In the genomic region with DNA sequence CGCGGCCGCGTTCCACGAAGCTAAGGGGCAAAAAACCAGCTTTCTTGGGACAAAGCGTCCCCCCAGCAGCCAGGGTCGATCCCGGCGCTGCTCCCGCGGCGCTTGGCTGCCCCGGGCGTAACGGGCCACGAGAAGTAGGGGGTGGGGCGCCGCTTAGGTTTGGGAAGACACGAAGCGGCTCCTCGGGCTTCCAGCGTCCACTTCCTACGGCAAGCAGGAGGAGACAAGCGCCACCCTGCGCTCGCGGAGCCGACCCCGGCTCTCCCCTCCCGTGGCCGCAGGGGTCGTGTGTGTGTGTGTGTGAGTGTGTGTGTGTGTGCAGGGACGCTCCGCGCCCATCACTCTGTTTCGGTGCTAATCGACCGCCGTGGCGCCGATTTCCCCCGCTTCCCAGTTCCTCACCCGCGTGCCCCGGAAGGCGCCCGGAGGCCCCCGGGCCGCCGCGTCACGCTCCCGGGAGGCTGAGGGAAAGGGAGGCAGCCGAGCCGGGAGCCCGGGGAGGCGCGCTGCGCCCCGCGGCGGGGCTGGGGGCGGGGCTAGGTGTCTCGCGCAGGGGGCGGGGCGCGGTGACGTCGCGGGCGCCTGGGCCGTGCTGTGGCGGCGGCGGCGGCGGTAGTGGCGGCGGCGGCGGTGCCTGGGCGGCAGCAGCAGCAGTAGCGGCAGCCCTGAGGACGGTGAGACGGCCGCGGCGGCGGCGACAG, we compare ENCODE assay signal across 8 cellular contexts. TPM values are rescaled to one million over a fixed set of nuclear protein-coding genes. Genes with fewer than 3 reads are reported as not detected.
A peak's percentile ranks its signal among the peaks of the same experiment; 100 is the strongest.
DNase-seq lines count a peak whose midpoint lies in the region; ATAC-seq, FAIRE-seq and TF ChIP-seq lines count a peak whose summit lies in the region.

A gene (plus strand): TSS at position 575 of the 701 bp plus-strand sequence. CDS start 36,681 bp downstream, outside the sequence.

- H3K4me1 Mint-ChIP-seq in activated T-helper 2 cell treated with anti-CD3 and anti-CD28 coated beads, Interferon-gamma antibody, Interleukin-2, Interleukin-4, amounts not matched to agents 10 μg/mL and 5 μg/mL and 100 μg/mL, durations not matched to agents 14 hours and 24 hours and 36 hours (ENCODE audit: low read depth), result peaks cover 35% of the 10 kb centered on the region
- H3K4me1 Mint-ChIP-seq in naive thymus-derived CD8-positive, alpha-beta T cell, result peaks cover 30 to 51% (median 48%) of the 10 kb centered on the region in 4 donors
- peaks cover 19 to 46% of the 10 kb centered on the region in 2 donors for H3K4me1 Mint-ChIP-seq in stimulated activated naive B cell treated with anti-CD40 and anti-IgM and Interleukin-4, amounts not matched to agents 10 μg/mL and 1 μg/mL and 100 μg/mL, for 72 hours

- H3K36me3 Mint-ChIP-seq in activated T-helper 2 cell treated with anti-CD3 and anti-CD28 coated beads, Interferon-gamma antibody, Interleukin-2, Interleukin-4, amounts not matched to agents 10 μg/mL and 5 μg/mL and 100 μg/mL, durations not matched to agents 14 hours and 24 hours and 36 hours (ENCODE audit: low read depth), result no peaks in the 10 kb centered on the region
- peaks cover 0 to 1% (median 0%) of the 10 kb centered on the region in 3 donors for H3K36me3 Mint-ChIP-seq in naive thymus-derived CD8-positive, alpha-beta T cell
- peaks cover 3 to 12% of the 10 kb centered on the region in 2 donors for H3K36me3 Mint-ChIP-seq in stimulated activated naive B cell treated with anti-CD40 and anti-IgM and Interleukin-4, amounts not matched to agents 10 μg/mL and 1 μg/mL and 100 μg/mL, for 72 hours

- POLR2A ChIA-PET in naive thymus-derived CD8-positive, alpha-beta T cell (lab: Charles Lee), result interaction anchor here (0.6 to 3.0 kb wide), 7 partner anchors 13 to 602 kb away, joined by 3 to 27 read pairs (median 4); a partner anchor contains a TSS

- peak within 1 kb of the TSS; percentile 74 for H3K4me3 ChIP-seq in fibroblast of mammary gland (ENCODE audit: control insufficient read depth, low read depth, low read length)

- no peak for FAIRE-seq in RCC 7860 (lab: Jason Lieb, UNC)

- TF ChIP-seq CTCF in fibroblast of mammary gland (conservative IDR thresholded peaks at IDR 0.05; ENCODE audit: control insufficient read depth, insufficient read depth, low read depth, low read length), result no peak

- peak; percentile 39; the same call in 1 of the 2 replicates for TF ChIP-seq EP300 in Ishikawa (IDR thresholded peaks at IDR 0.05; ENCODE audit: borderline replicate concordance)

- no peaks in the 10 kb centered on the region for H3K27me3 Mint-ChIP-seq in activated T-helper 2 cell treated with anti-CD3 and anti-CD28 coated beads, Interferon-gamma antibody, Interleukin-2, Interleukin-4, amounts not matched to agents 10 μg/mL and 5 μg/mL and 100 μg/mL, durations not matched to agents 14 hours and 24 hours and 36 hours (ENCODE audit: low read depth)
- H3K27me3 Mint-ChIP-seq in naive thymus-derived CD8-positive, alpha-beta T cell, result no peaks in the 10 kb centered on the region
- no peaks in the 10 kb centered on the region for H3K27me3 Mint-ChIP-seq in stimulated activated naive B cell treated with anti-CD40 and anti-IgM and Interleukin-4, amounts not matched to agents 10 μg/mL and 1 μg/mL and 100 μg/mL, for 72 hours

- H3K9me3 Mint-ChIP-seq in activated T-helper 2 cell treated with anti-CD3 and anti-CD28 coated beads, Interferon-gamma antibody, Interleukin-2, Interleukin-4, amounts not matched to agents 10 μg/mL and 5 μg/mL and 100 μg/mL, durations not matched to agents 14 hours and 24 hours and 36 hours, result no peaks in the 10 kb centered on the region
- no peaks in the 10 kb centered on the region for H3K9me3 Mint-ChIP-seq in naive thymus-derived CD8-positive, alpha-beta T cell
- no peaks in the 10 kb centered on the region for H3K9me3 Mint-ChIP-seq in stimulated activated naive B cell treated with anti-CD40 and anti-IgM and Interleukin-4, amounts not matched to agents 10 μg/mL and 1 μg/mL and 100 μg/mL, for 72 hours

- peak within 1 kb of the TSS; percentile 95 for H3K4me3 Mint-ChIP-seq in activated T-helper 2 cell treated with anti-CD3 and anti-CD28 coated beads, Interferon-gamma antibody, Interleukin-2, Interleukin-4, amounts not matched to agents 10 μg/mL and 5 μg/mL and 100 μg/mL, durations not matched to agents 14 hours and 24 hours and 36 hours (ENCODE audit: low read depth)
- peak within 1 kb of the TSS; percentile 88 to 98 (median 96) for H3K4me3 Mint-ChIP-seq in naive thymus-derived CD8-positive, alpha-beta T cell
- H3K4me3 Mint-ChIP-seq in stimulated activated naive B cell treated with anti-CD40 and anti-IgM and Interleukin-4, amounts not matched to agents 10 μg/mL and 1 μg/mL and 100 μg/mL, for 72 hours, result peak within 1 kb of the TSS; percentile 95 to 99

- ATAC-seq in GM21526 (IDR thresholded peaks at IDR 0.05; ENCODE audit: low FRiP score, unreplicated experiment), result peak; percentile 67
- peak; percentile 78 to 82 for ATAC-seq in naive thymus-derived CD8-positive, alpha-beta T cell
- peak; percentile 85 to 91 for ATAC-seq in stimulated activated naive B cell treated with anti-CD40 and anti-IgM and Interleukin-4, amounts not matched to agents 10 μg/mL and 1 μg/mL and 100 μg/mL, for 72 hours (replicated peaks)

- intact Hi-C loops in activated T-helper 2 cell treated with anti-CD3 and anti-CD28 coated beads, Interferon-gamma antibody, Interleukin-2, Interleukin-4, amounts not matched to agents 10 μg/mL and 5 μg/mL and 100 μg/mL, durations not matched to agents 14 hours and 24 hours and 36 hours (cut with micrococcal nuclease), result loop anchor here (2.0 to 5.0 kb wide), 3 partner anchors 42 to 602 kb away; a partner anchor contains a TSS

- TF ChIP-seq RAD21 in Ishikawa (IDR thresholded peaks at IDR 0.05; ENCODE audit: low read depth), result no peak

- H3K27ac Mint-ChIP-seq in activated T-helper 2 cell treated with anti-CD3 and anti-CD28 coated beads, Interferon-gamma antibody, Interleukin-2, Interleukin-4, amounts not matched to agents 10 μg/mL and 5 μg/mL and 100 μg/mL, durations not matched to agents 14 hours and 24 hours and 36 hours, result peak within 1 kb of the TSS; percentile 93
- peak within 1 kb of the TSS; percentile 92 to 99 (median 96) for H3K27ac Mint-ChIP-seq in naive thymus-derived CD8-positive, alpha-beta T cell
- peak within 1 kb of the TSS; percentile 95 for H3K27ac Mint-ChIP-seq in stimulated activated naive B cell treated with anti-CD40 and anti-IgM and Interleukin-4, amounts not matched to agents 10 μg/mL and 1 μg/mL and 100 μg/mL, for 72 hours

- DNase-seq in DMS 273 (lab: John Stamatoyannopoulos, UW; ENCODE audit: unreplicated experiment), result peak; percentile 90
- DNase-seq in RCC 7860 (ENCODE audit: low spot score), result peak; percentile 66
- peak; percentile 83 for DNase-seq in activated T-helper 2 cell treated with anti-CD3 and anti-CD28 coated beads, Interferon-gamma antibody, Interleukin-2, Interleukin-4, amounts not matched to agents 10 μg/mL and 5 μg/mL and 100 μg/mL, durations not matched to agents 14 hours and 24 hours and 36 hours (ENCODE audit: low spot score)
- DNase-seq in fibroblast of mammary gland (ENCODE audit: low read depth), result peak; percentile 88
- DNase-seq in naive thymus-derived CD8-positive, alpha-beta T cell, result peak; percentile 73 to 91 (median 88)
- DNase-seq in stimulated activated naive B cell treated with anti-CD40 and anti-IgM and Interleukin-4, amounts not matched to agents 10 μg/mL and 1 μg/mL and 100 μg/mL, for 72 hours, result peak; percentile 80

TF ChIP-seq in Ishikawa, 13 proteins besides CTCF, POLR2A, EP300 and RAD21 (continues in another document):
- peak; percentile 76 for TF ChIP-seq TAF1 (IDR thresholded peaks at IDR 0.05; ENCODE audit: low read depth)
- TF ChIP-seq YY1 (IDR thresholded peaks at IDR 0.05; ENCODE audit: low read depth), result 0 out of 2 replicates have a peak, but pooled peaks have one; percentile 17
- 0 out of 2 replicates have a peak, but pooled peaks have one; percentile 31 for TF ChIP-seq FOXM1 (IDR thresholded peaks at IDR 0.05; ENCODE audit: borderline replicate concordance, low read depth)
- peak; percentile 61 for TF ChIP-seq ZBTB7A (IDR thresholded peaks at IDR 0.05; ENCODE audit: low read depth)
- TF ChIP-seq, protein P1, sequence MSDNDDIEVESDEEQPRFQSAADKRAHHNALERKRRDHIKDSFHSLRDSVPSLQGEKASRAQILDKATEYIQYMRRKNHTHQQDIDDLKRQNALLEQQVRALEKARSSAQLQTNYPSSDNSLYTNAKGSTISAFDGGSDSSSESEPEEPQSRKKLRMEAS (IDR thresholded peaks at IDR 0.05), result peak; percentile 81
- TF ChIP-seq CEBPB (IDR thresholded peaks at IDR 0.05), result no peak
- TF ChIP-seq, protein P2, sequence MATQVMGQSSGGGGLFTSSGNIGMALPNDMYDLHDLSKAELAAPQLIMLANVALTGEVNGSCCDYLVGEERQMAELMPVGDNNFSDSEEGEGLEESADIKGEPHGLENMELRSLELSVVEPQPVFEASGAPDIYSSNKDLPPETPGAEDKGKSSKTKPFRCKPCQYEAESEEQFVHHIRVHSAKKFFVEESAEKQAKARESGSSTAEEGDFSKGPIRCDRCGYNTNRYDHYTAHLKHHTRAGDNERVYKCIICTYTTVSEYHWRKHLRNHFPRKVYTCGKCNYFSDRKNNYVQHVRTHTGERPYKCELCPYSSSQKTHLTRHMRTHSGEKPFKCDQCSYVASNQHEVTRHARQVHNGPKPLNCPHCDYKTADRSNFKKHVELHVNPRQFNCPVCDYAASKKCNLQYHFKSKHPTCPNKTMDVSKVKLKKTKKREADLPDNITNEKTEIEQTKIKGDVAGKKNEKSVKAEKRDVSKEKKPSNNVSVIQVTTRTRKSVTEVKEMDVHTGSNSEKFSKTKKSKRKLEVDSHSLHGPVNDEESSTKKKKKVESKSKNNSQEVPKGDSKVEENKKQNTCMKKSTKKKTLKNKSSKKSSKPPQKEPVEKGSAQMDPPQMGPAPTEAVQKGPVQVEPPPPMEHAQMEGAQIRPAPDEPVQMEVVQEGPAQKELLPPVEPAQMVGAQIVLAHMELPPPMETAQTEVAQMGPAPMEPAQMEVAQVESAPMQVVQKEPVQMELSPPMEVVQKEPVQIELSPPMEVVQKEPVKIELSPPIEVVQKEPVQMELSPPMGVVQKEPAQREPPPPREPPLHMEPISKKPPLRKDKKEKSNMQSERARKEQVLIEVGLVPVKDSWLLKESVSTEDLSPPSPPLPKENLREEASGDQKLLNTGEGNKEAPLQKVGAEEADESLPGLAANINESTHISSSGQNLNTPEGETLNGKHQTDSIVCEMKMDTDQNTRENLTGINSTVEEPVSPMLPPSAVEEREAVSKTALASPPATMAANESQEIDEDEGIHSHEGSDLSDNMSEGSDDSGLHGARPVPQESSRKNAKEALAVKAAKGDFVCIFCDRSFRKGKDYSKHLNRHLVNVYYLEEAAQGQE (IDR thresholded peaks at IDR 0.05; ENCODE audit: low read depth), result 0 out of 2 replicates have a peak, but pooled peaks have one; percentile 25
- TF ChIP-seq TEAD4 (IDR thresholded peaks at IDR 0.05), result no peak

RNA-seq across cellular contexts. Expression of the gene that starts here (rescaled TPM):
- total RNA-seq in activated T-helper 2 cell treated with anti-CD3 and anti-CD28 coated beads, Interferon-gamma antibody, Interleukin-2, Interleukin-4, amounts not matched to agents 10 μg/mL and 5 μg/mL and 100 μg/mL, durations not matched to agents 14 hours and 24 hours and 36 hours, result 37.5 and 42.6 TPM in 2 replicates
- 10 to 100 TPM; 44.1 to 51.9 TPM for total RNA-seq in naive thymus-derived CD8-positive, alpha-beta T cell
- polyA plus RNA-seq in naive thymus-derived CD8-positive, alpha-beta T cell, result 10 to 100 TPM; 14.0 to 22.5 (median 14.3) TPM

Comparison
In these comparisons a context has a peak if more than half of its experiments do, and no peak if none do; other contexts are left out.
1. Peak in every context shown above with its lines: DNase-seq, ATAC-seq and H3K4me3 ChIP-seq.